ENCODE assay signal across 1 cellular context in genomic region chr11:65637794-65638317, GRCh38.
TF ChIP-seq lines count a peak whose summit lies in the region.

TSS of gene SIPA1 (plus strand) at chr11:65638101. CDS start at chr11:65640922, 2,821 bp downstream.

TF ChIP-seq in HepG2, 621 proteins besides CTCF, POLR2A, EP300 and RAD21 (continued from another document and continues in another):
- TF ChIP-seq ZSCAN5A (CRISPR knock-in tag; IDR thresholded peaks at IDR 0.05; ENCODE audit: borderline replicate concordance) (0 out of 2 replicates have a peak, but pooled peaks have one; percentile 31), HDAC2 (CRISPR knock-in tag; IDR thresholded peaks at IDR 0.05) (no peak), ZFY (CRISPR knock-in tag; IDR thresholded peaks at IDR 0.05) (peak; percentile 13; the same call in 1 of the 2 replicates), ZKSCAN8 (CRISPR knock-in tag; IDR thresholded peaks at IDR 0.05; ENCODE audit: borderline replicate concordance) (no peak), NCOA5 (CRISPR knock-in tag; IDR thresholded peaks at IDR 0.05) (no peak), ZNF256 (CRISPR knock-in tag; conservative IDR thresholded peaks at IDR 0.05) (no peak), MIXL1 (CRISPR knock-in tag; IDR thresholded peaks at IDR 0.05) (no peak), ZFP1 (CRISPR knock-in tag; IDR thresholded peaks at IDR 0.05) (no peak), ZNF280B (CRISPR knock-in tag; IDR thresholded peaks at IDR 0.05; ENCODE audit: borderline replicate concordance) (no peak), NFE2L2 (IDR thresholded peaks at IDR 0.05; ENCODE audit: low read length) (no peak), ZNF569 (CRISPR knock-in tag; IDR thresholded peaks at IDR 0.05; ENCODE audit: borderline replicate concordance) (no peak), RXRA (CRISPR knock-in tag; IDR thresholded peaks at IDR 0.05) (no peak; the same call in 1 of the 2 replicates), FOXP4 (CRISPR knock-in tag; IDR thresholded peaks at IDR 0.05) (no peak), ZNF709 (CRISPR knock-in tag; IDR thresholded peaks at IDR 0.05) (no peak), ZNF878 (CRISPR knock-in tag; IDR thresholded peaks at IDR 0.05) (no peak), ZNF430 (CRISPR knock-in tag; IDR thresholded peaks at IDR 0.05) (peak; percentile 60; the same call in 1 of the 2 replicates), PLSCR1 (CRISPR knock-in tag; IDR thresholded peaks at IDR 0.05; ENCODE audit: borderline replicate concordance) (no peak), AKNA (CRISPR knock-in tag; IDR thresholded peaks at IDR 0.05; ENCODE audit: borderline replicate concordance) (no peak), MTF1 (CRISPR knock-in tag; IDR thresholded peaks at IDR 0.05) (no peak), ZNF616 (CRISPR knock-in tag; IDR thresholded peaks at IDR 0.05; ENCODE audit: low read depth) (no peak), TARDBP (CRISPR knock-in tag; IDR thresholded peaks at IDR 0.05) (no peak; the same call in 1 of the 2 replicates), CBX5 (CRISPR knock-in tag; IDR thresholded peaks at IDR 0.05; ENCODE audit: borderline replicate concordance) (no peak), ZNF562 (CRISPR knock-in tag; IDR thresholded peaks at IDR 0.05; ENCODE audit: borderline replicate concordance) (no peak), MTF2 (CRISPR knock-in tag; IDR thresholded peaks at IDR 0.05; ENCODE audit: borderline replicate concordance) (no peak), MED1 (CRISPR knock-in tag; IDR thresholded peaks at IDR 0.05) (no peak), ZBTB33 (CRISPR knock-in tag; IDR thresholded peaks at IDR 0.05) (no peak), CBX2 (IDR thresholded peaks at IDR 0.05; ENCODE audit: low read depth, low read length) (no peak), CBX2 (CRISPR knock-in tag; IDR thresholded peaks at IDR 0.05; ENCODE audit: low read depth) (no peak), ZNF17 (CRISPR knock-in tag; IDR thresholded peaks at IDR 0.05) (no peak), HBP1 (CRISPR knock-in tag; IDR thresholded peaks at IDR 0.05; ENCODE audit: low read depth) (0 out of 2 replicates have a peak, but pooled peaks have one; percentile 16), HNF4A (CRISPR knock-in tag; IDR thresholded peaks at IDR 0.05) (no peak), KDM3A (CRISPR knock-in tag; IDR thresholded peaks at IDR 0.05; ENCODE audit: low read depth) (no peak), SRSF1 (optimal IDR thresholded peaks at IDR 0.05; ENCODE audit: low read depth, low read length) (no peak), YEATS4 (CRISPR knock-in tag; IDR thresholded peaks at IDR 0.05; ENCODE audit: borderline replicate concordance) (no peak), LCORL (IDR thresholded peaks at IDR 0.05) (no peak), LCORL (CRISPR knock-in tag; IDR thresholded peaks at IDR 0.05) (no peak), PHF20 (CRISPR knock-in tag; IDR thresholded peaks at IDR 0.05) (peak; percentile 39; the same call in 1 of the 2 replicates), KAT8 (CRISPR knock-in tag; IDR thresholded peaks at IDR 0.05) (no peak), PHF21A (CRISPR knock-in tag; IDR thresholded peaks at IDR 0.05) (peak; percentile 47), ZBTB43 (CRISPR knock-in tag; conservative IDR thresholded peaks at IDR 0.05) (no peak), FOXK1 (CRISPR knock-in tag; IDR thresholded peaks at IDR 0.05; ENCODE audit: borderline replicate concordance, low read depth) (no peak), MBNL3 (CRISPR knock-in tag; conservative IDR thresholded peaks at IDR 0.05) (no peak), CEBPG (CRISPR knock-in tag; IDR thresholded peaks at IDR 0.05) (no peak), FOSL2 (CRISPR knock-in tag; IDR thresholded peaks at IDR 0.05) (no peak), ZNF780A (CRISPR knock-in tag; IDR thresholded peaks at IDR 0.05) (no peak), ZSCAN29 (CRISPR knock-in tag; conservative IDR thresholded peaks at IDR 0.05) (no peak), ZNF121 (CRISPR knock-in tag; IDR thresholded peaks at IDR 0.05) (no peak), ZNF20 (CRISPR knock-in tag; IDR thresholded peaks at IDR 0.05) (no peak), ZNF263 (CRISPR knock-in tag; IDR thresholded peaks at IDR 0.05) (peak; percentile 53; the same call in 1 of the 2 replicates), ZNF281 (CRISPR knock-in tag; IDR thresholded peaks at IDR 0.05; ENCODE audit: borderline replicate concordance) (no peak), YEATS2 (CRISPR knock-in tag; IDR thresholded peaks at IDR 0.05; ENCODE audit: borderline replicate concordance) (no peak), ZNF564 (CRISPR knock-in tag; IDR thresholded peaks at IDR 0.05) (no peak), TEAD3 (CRISPR knock-in tag; optimal IDR thresholded peaks at IDR 0.05; ENCODE audit: borderline replicate concordance) (peak; percentile 73), ZFP36 (IDR thresholded peaks at IDR 0.05; ENCODE audit: borderline replicate concordance, low read depth, low read length, partially characterized antibody) (no peak)
